ENCODE assay signal across 1 cellular context in genomic region chr10:7811000-7811399, GRCh38.
A peak's percentile ranks its signal among the peaks of the same experiment; 100 is the strongest.
TF ChIP-seq lines count a peak whose summit lies in the region.

No MANE protein-coding gene starts in this region.

TF ChIP-seq in HepG2, 621 proteins besides CTCF, POLR2A, EP300 and RAD21:
- TF ChIP-seq ZNF7 (CRISPR knock-in tag; IDR thresholded peaks at IDR 0.05) (peak; percentile 81), ZNF558 (CRISPR knock-in tag; IDR thresholded peaks at IDR 0.05; ENCODE audit: borderline replicate concordance) (no peak)
- TF ChIP-seq, protein P1, sequence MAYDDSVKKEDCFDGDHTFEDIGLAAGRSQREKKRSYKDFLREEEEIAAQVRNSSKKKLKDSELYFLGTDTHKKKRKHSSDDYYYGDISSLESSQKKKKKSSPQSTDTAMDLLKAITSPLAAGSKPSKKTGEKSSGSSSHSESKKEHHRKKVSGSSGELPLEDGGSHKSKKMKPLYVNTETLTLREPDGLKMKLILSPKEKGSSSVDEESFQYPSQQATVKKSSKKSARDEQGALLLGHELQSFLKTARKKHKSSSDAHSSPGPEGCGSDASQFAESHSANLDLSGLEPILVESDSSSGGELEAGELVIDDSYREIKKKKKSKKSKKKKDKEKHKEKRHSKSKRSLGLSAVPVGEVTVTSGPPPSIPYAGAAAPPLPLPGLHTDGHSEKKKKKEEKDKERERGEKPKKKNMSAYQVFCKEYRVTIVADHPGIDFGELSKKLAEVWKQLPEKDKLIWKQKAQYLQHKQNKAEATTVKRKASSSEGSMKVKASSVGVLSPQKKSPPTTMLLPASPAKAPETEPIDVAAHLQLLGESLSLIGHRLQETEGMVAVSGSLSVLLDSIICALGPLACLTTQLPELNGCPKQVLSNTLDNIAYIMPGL (CRISPR knock-in tag; IDR thresholded peaks at IDR 0.05; ENCODE audit: borderline replicate concordance in 1 of 2, low read depth in 1 of 2): 0 out of 4 replicates have a peak, but pooled peaks of 1 of the 2 experiments have one; percentile 31
